12 cellular contexts compared by ENCODE assay signal in genomic region chr3:39418556-39419225, GRCh38. TPM values are rescaled to one million over a fixed set of nuclear protein-coding genes. Genes with fewer than 3 reads are reported as not detected.
"Had no signal": no experiment of that assay in that cellular context is flagged by ENCODE, and none has a peak within 500 bp of the region (broad histone marks: within the 10 kb centered on the region; RNA-seq: fewer than 3 reads in every experiment).

No MANE protein-coding gene starts in this region.

RNA-seq across cellular contexts. Expression of gene MOBP, which starts 48.8 kb away (rescaled TPM):
- total RNA-seq: activated CD4-positive, alpha-beta T cell treated with anti-CD3 and anti-CD28 coated beads, Interleukin-2, amount 10 ng/mL, durations not matched to agents 24 days and 14 days; activated CD8-positive, alpha-beta memory T cell treated with anti-CD3 and anti-CD28 coated beads for 36 hours; activated CD8-positive, alpha-beta T cell treated with anti-CD3 and anti-CD28 coated beads for 36 hours; activated naive CD8-positive, alpha-beta T cell treated with anti-CD3 and anti-CD28 coated beads, Interleukin-2, amount 10 ng/mL, durations not matched to agents 7 days and 5 days; activated T-helper 2 cell treated with anti-CD3 and anti-CD28 coated beads, Interferon-gamma antibody, Interleukin-2, Interleukin-4, amounts not matched to agents 10 μg/mL and 5 μg/mL and 100 μg/mL, durations not matched to agents 14 hours and 24 hours and 36 hours; ascending aorta; cardiac muscle cell; M059J; PC-9; Right ventricle myocardium inferior; SK-MEL-5; T-helper 17 cell had no signal
- polyA plus RNA-seq: cardiac muscle cell had no signal
